In genomic region chr12:110776410-110776809, GRCh38 we compare ENCODE assay signal across 8 cellular contexts. TPM values are rescaled to one million over a fixed set of nuclear protein-coding genes. Genes with fewer than 3 reads are reported as not detected.
DNase-seq lines count a peak whose midpoint lies in the region; ATAC-seq and TF ChIP-seq lines count a peak whose summit lies in the region.

No MANE protein-coding gene starts in this region.

- H3K9me3 Mint-ChIP-seq in HFFc6, result no peaks in the 10 kb centered on the region

- H3K27ac ChIP-seq in left ventricle myocardium inferior (replicated peaks), result no peak overlapping the region

- peaks cover 23% of the 10 kb centered on the region for H3K27me3 Mint-ChIP-seq in HFFc6 (ENCODE audit: insufficient read depth)

- no peaks in the 10 kb centered on the region for H3K36me3 ChIP-seq in left ventricle myocardium inferior

- intact Hi-C loops in left ventricle myocardium inferior (cut with micrococcal nuclease), result no loop called here

- no peaks in the 10 kb centered on the region for H3K36me3 Mint-ChIP-seq in HFFc6 (ENCODE audit: low read depth)

- in situ Hi-C loops in ACHN (cut with HindIII; ENCODE audit: low pct_ligation_motif_present, low pct_unique_long_range_greater_than_20kb, low sequenced_read_pairs), result no loop called here

- DNase-seq in ACHN (peak; percentile 68), HFFc6 (no peak), COLO668 (lab: John Stamatoyannopoulos, UW; ENCODE audit: unreplicated experiment) (no peak), DMS114 treated with DMSO at 0.1 percent for 48 hours (lab: John Stamatoyannopoulos, UW; ENCODE audit: unreplicated experiment) (no peak), left ventricle myocardium inferior (no peak)
- peak; percentile 72 for DNase-seq in activated naive CD4-positive, alpha-beta T cell treated with anti-CD3 and anti-CD28 coated beads, Interleukin-2, amount 50 U/mL, for 16 hours

- H3K4me3 Mint-ChIP-seq in HFFc6, result no peak overlapping the region

- no peaks in the 10 kb centered on the region for H3K4me1 Mint-ChIP-seq in HFFc6 (ENCODE audit: low read depth)

- no peak overlapping the region for H3K4me3 ChIP-seq in left ventricle myocardium inferior

- H3K9me3 ChIP-seq in left ventricle myocardium inferior (replicated peaks), result peaks cover 13% of the 10 kb centered on the region

- H3K27me3 ChIP-seq in left ventricle myocardium inferior (ENCODE audit: low read depth), result no peaks in the 10 kb centered on the region

- TF ChIP-seq CTCF in HFFc6 (IDR thresholded peaks at IDR 0.05), result no peak
- TF ChIP-seq CTCF in left ventricle myocardium inferior (IDR thresholded peaks at IDR 0.05; ENCODE audit: borderline replicate concordance), result no peak

- H3K27ac Mint-ChIP-seq in HFFc6, result no peak overlapping the region

- peak; percentile 93 for ATAC-seq in GM19395 (IDR thresholded peaks at IDR 0.05; ENCODE audit: unreplicated experiment)
- peak; percentile 91 for ATAC-seq in HG03342 (IDR thresholded peaks at IDR 0.05; ENCODE audit: unreplicated experiment)

- H3K4me1 ChIP-seq in left ventricle myocardium inferior, result peaks cover 3% of the 10 kb centered on the region

RNA-seq across cellular contexts. Expression of gene PPP1CC, which starts 33.7 kb away (rescaled TPM):
- 100 to 1,000 TPM in 5 of 6 experiments, 10 to 100 TPM in 1; 95.2 to 140 (median 134) TPM for total RNA-seq in HFFc6 (2021; fragmentation: NEBNext Ultra II Directional; extraction: Animal tissue kit (Norgen Biotek cat#: 25700))
- total RNA-seq in left ventricle myocardium inferior, result 156 TPM

Comparison
In these comparisons a context has a peak if more than half of its experiments do, and no peak if none do; other contexts are left out.
1. DNase-seq: peak in ACHN (single experiment) and activated naive CD4-positive, alpha-beta T cell treated with anti-CD3 and anti-CD28 coated beads, Interleukin-2, amount 50 U/mL, for 16 hours (single experiment); none in HFFc6 (single experiment), COLO668 (single experiment), DMS114 treated with DMSO at 0.1 percent for 48 hours (single experiment) and left ventricle myocardium inferior (single experiment).